ENCODE assay signal across 23 cellular contexts in genomic region chr12:121184425-121184824, GRCh38. TPM values are rescaled to one million over a fixed set of nuclear protein-coding genes. Genes with fewer than 3 reads are reported as not detected.
DNase-seq lines count a peak whose midpoint lies in the region; FAIRE-seq and TF ChIP-seq lines count a peak whose summit lies in the region.
"Had no signal": no experiment of that assay in that cellular context is flagged by ENCODE, and none has a peak within 500 bp of the region (broad histone marks: within the 10 kb centered on the region; RNA-seq: fewer than 3 reads in every experiment).

No MANE protein-coding gene starts in this region.

- H3K36me3 ChIP-seq in kidney (ENCODE audit: control insufficient read depth in 1 of 2, insufficient read depth in 2 of 2, low read length in 2 of 2) = no peaks in the 10 kb centered on the region
- H3K36me3 ChIP-seq: colonic mucosa, SJSA1 had no signal

- no peak for TF ChIP-seq CTCF in kidney (IDR thresholded peaks at IDR 0.05; ENCODE audit: borderline replicate concordance, extremely low read depth, insufficient read depth)
- TF ChIP-seq CTCF in GM13976 (IDR thresholded peaks at IDR 0.05; ENCODE audit: borderline replicate concordance, control extremely low read depth, extremely low read depth, insufficient read depth, missing control alignments) = no peak

- FAIRE-seq in kidney (lab: Jason Lieb, UNC) = no peak

- no peak overlapping the region for H3K9ac ChIP-seq in kidney (ENCODE audit: low read length in 2 of 2)

- no peak overlapping the region for H3K27ac ChIP-seq in kidney (ENCODE audit: low read depth in 2 of 2, low read length in 2 of 2)
- H3K27ac ChIP-seq: colonic mucosa, SJSA1, testis had no signal

- H3K4me3 ChIP-seq in kidney (ENCODE audit: low read length in 2 of 2) = no peak overlapping the region
- H3K4me3 ChIP-seq: BLaER1 treated with 17β-estradiol and CSF1 and Interleukin-3, amounts not matched to agents 10 nM and 100 nM; colonic mucosa; SJSA1; testis had no signal

- H3K9me3 ChIP-seq in kidney (ENCODE audit: control insufficient read depth in 1 of 2, low read length in 2 of 2) = no peaks in the 10 kb centered on the region
- H3K9me3 ChIP-seq: colonic mucosa, SJSA1, testis had no signal

- no peaks in the 10 kb centered on the region for H3K4me1 ChIP-seq in kidney (ENCODE audit: control insufficient read depth in 1 of 2, insufficient read depth in 1 of 2, low read depth in 1 of 2, low read length in 2 of 2)
- H3K4me1 ChIP-seq: colonic mucosa, testis had no signal

- intact Hi-C loops in kidney (cut with DNase I) = no loop called here

- DNase-seq in DMS53 (lab: John Stamatoyannopoulos, UW) (peak; percentile 95), NCI-H2107 treated with DMSO at 0.1 percent for 48 hours (lab: John Stamatoyannopoulos, UW; ENCODE audit: unreplicated experiment) (peak; percentile 68), UCSD-AML1 (lab: John Stamatoyannopoulos, UW; ENCODE audit: unreplicated experiment) (peak; percentile 43), kidney (peak; percentile 72), GM03348 (ENCODE audit: low spot score) (no peak), dermis blood vessel endothelial cell (no peak), ACHN (no peak), GM13976 (ENCODE audit: low spot score) (no peak)
- DNase-seq: activated CD4-positive, alpha-beta T cell treated with anti-CD3 and anti-CD28 coated beads, Interleukin-2, amount 50 U/mL, for 48 hours; activated effector memory CD4-positive, alpha-beta T cell treated with Interleukin-2 at 50 U/mL for 16 hours; colonic mucosa; foreskin fibroblast; GDM1; kidney glomerular epithelial cell; MM.1S; naive thymus-derived CD4-positive, alpha-beta T cell; NCI-H2029 treated with DMSO at 0.1 percent for 48 hours; PC-3; stimulated activated CD4-positive, alpha-beta T cell treated with anti-CD3 and anti-CD28 coated beads, Interleukin-1b, Interleukin-23, amount 100 ng/mL, for 48 hours; stimulated activated naive B cell treated with anti-CD40 and anti-IgM and Interleukin-4, amounts not matched to agents 10 μg/mL and 1 μg/mL and 100 μg/mL, for 72 hours; testis had no signal

- in situ Hi-C loops in ACHN (cut with HindIII; ENCODE audit: low pct_ligation_motif_present, low pct_unique_long_range_greater_than_20kb, low sequenced_read_pairs) (no loop called here), GM13976 (cut with MboI; ENCODE audit: low sequenced_read_pairs, unreplicated experiment) (no loop called here)

RNA-seq across cellular contexts. Expression of gene P2RX4, which starts 25.5 kb away (rescaled TPM):
- total RNA-seq in kidney = 36.2 TPM
- polyA plus RNA-seq in kidney (ENCODE audit: insufficient read depth, low read depth, low replicate concordance) = 28.8 TPM
- total RNA-seq in dermis blood vessel endothelial cell = 105 and 193 TPM in 2 replicates

RNA-seq across cellular contexts. Expression of gene P2RX7, which starts 51.7 kb away (rescaled TPM):
- total RNA-seq in kidney (3.5 TPM), dermis blood vessel endothelial cell (8.8 and 10.2 TPM in 2 replicates)
- 0.45 TPM for polyA plus RNA-seq in kidney (ENCODE audit: insufficient read depth, low read depth, low replicate concordance)

Comparison
In these comparisons a context has a peak if more than half of its experiments do, and no peak if none do; other contexts are left out.
1. DNase-seq: peak in DMS53 (single experiment), NCI-H2107 treated with DMSO at 0.1 percent for 48 hours (single experiment), UCSD-AML1 (single experiment) and kidney (single experiment); none in GM03348 (single experiment), dermis blood vessel endothelial cell (single experiment), ACHN (single experiment) and GM13976 (single experiment).